In the genomic region with DNA sequence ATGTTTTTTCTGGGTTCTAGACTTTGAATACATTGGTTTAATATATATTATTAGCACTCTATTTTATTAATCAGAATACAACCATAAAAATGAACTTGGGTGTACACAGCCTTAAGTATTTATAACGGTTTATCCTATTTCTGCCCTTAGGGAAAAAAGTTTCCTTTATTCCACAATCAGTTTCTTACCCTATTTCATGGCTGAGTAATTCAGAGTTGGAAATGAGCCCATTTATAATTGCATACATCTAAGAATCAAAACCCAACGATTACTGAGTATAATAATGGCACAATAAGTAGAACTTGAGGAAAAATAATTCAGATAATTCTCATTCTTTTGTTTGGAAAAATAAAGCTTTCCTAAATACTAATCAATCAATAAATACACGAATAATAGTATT, we compare ENCODE assay signal across 23 cellular contexts.
"Had no signal": no experiment of that assay in that cellular context is flagged by ENCODE, and none has a peak within 500 bp of the region (broad histone marks: within the 10 kb centered on the region; RNA-seq: fewer than 3 reads in every experiment).

No MANE protein-coding gene starts in this region.

- H3K4me3 ChIP-seq: colonic mucosa, lower lobe of right lung, ovary, psoas muscle, sigmoid colon, stomach, tibial artery, upper lobe of left lung had no signal

- ATAC-seq: left ventricle myocardium superior; lower lobe of right lung; natural killer cell; psoas muscle; right cardiac atrium; stimulated activated effector memory CD8-positive, alpha-beta T cell treated with anti-CD3 and anti-CD28 coated beads, Interleukin-12 subunit alpha, Interleukin-12 subunit beta, amount 100 ng/mL, for 72 hours had no signal

- H3K27ac ChIP-seq: colonic mucosa, lower lobe of right lung, ovary, psoas muscle, sigmoid colon, stomach, tibial artery, upper lobe of left lung had no signal

- H3K36me3 ChIP-seq: colonic mucosa, lower lobe of right lung, ovary, sigmoid colon, stomach, tibial artery, upper lobe of left lung had no signal

- H3K9me3 ChIP-seq: colonic mucosa, lower lobe of right lung, ovary, psoas muscle, sigmoid colon, stomach, tibial artery, upper lobe of left lung had no signal

- H3K27me3 ChIP-seq: colonic mucosa, ovary, sigmoid colon, stomach, tibial artery, upper lobe of left lung had no signal

- H3K4me1 ChIP-seq: colonic mucosa, lower lobe of right lung, psoas muscle, sigmoid colon, stomach, tibial artery, upper lobe of left lung had no signal

- DNase-seq: colonic mucosa; effector CD8-positive, alpha-beta T cell; erythroblast; foreskin melanocyte; glutamatergic neuron; hypothalamus; immature natural killer cell; left ventricle myocardium superior; lower lobe of right lung; natural killer cell; occipital lobe; ovary; posterior cingulate gyrus; psoas muscle; right cardiac atrium; sigmoid colon; stimulated activated CD4-positive, alpha-beta T cell treated with anti-CD3 and anti-CD28 coated beads, Interleukin-2, amount 100 ng/mL, for 24 hours; stimulated activated CD4-positive, alpha-beta T cell treated with anti-CD3 and anti-CD28 coated beads, Interleukin-4, amount 100 ng/mL, for 24 hours; stimulated activated naive CD4-positive, alpha-beta T cell treated with Interleukin-2 at 50 U/mL for 16 hours; stomach; tibial artery; upper lobe of left lung had no signal
